ENCODE assay signal across 9 cellular contexts in genomic region chr17:2075336-2076056, GRCh38. TPM values are rescaled to one million over a fixed set of nuclear protein-coding genes. Genes with fewer than 3 reads are reported as not detected.
DNase-seq lines count a peak whose midpoint lies in the region; TF ChIP-seq lines count a peak whose summit lies in the region.
"Had no signal": no experiment of that assay in that cellular context is flagged by ENCODE, and none has a peak within 500 bp of the region (broad histone marks: within the 10 kb centered on the region; RNA-seq: fewer than 3 reads in every experiment).

No MANE protein-coding gene starts in this region.

- H3K27ac ChIP-seq in KMS-11 (no peak overlapping the region), breast epithelium (peak overlapping the region; percentile 70 to 92), testis (peak overlapping the region; percentile 42 to 78)

- H3K79me2 ChIP-seq in KMS-11 (ENCODE audit: insufficient read depth, low read depth), result no peaks in the 10 kb centered on the region

- H3K36me3 ChIP-seq in KMS-11 (ENCODE audit: insufficient read depth) (no peaks in the 10 kb centered on the region), breast epithelium (no peaks in the 10 kb centered on the region), testis (ENCODE audit: low read depth, missing control alignments) (no peaks in the 10 kb centered on the region)

- WGBS in testis, 2 donors, result 55 to 60% methylated on average over 13 of the region's 13 CpGs

- TF ChIP-seq POLR2A in breast epithelium (IDR thresholded peaks at IDR 0.05) (no peak), testis (IDR thresholded peaks at IDR 0.05) (no peak)

- intact Hi-C loops in breast epithelium (cut with DNase I; ENCODE audit: low total_unique reads), result no loop called here
- intact Hi-C loops in testis (cut with DNase I; ENCODE audit: low total_unique reads), result no loop called here

- H3K4me1 ChIP-seq in KMS-11 (ENCODE audit: low read depth, poor library complexity, severe bottlenecking) (peaks cover 23% of the 10 kb centered on the region), breast epithelium (no peaks in the 10 kb centered on the region), testis (peaks cover 42% of the 10 kb centered on the region)

- no peak overlapping the region for H3K9ac ChIP-seq in KMS-11

- TF ChIP-seq CTCF in KMS-11 (conservative IDR thresholded peaks at IDR 0.05; ENCODE audit: low read depth, low read length) (no peak), breast epithelium (IDR thresholded peaks at IDR 0.05) (no peak), testis (IDR thresholded peaks at IDR 0.05) (peak in 1 of 3 experiments; percentile 10)

- H3K4me2 ChIP-seq in KMS-11, result peak overlapping the region; percentile 6; the same call in 1 of the 2 replicates

- DNase-seq in breast epithelium (ENCODE audit: low spot score in 2 of 2) (no peak), lung microvascular endothelial cell (ENCODE audit: low read depth in 2 of 2) (peak; percentile 55 to 76), testis (no peak), AG08395 (ENCODE audit: low spot score) (no peak), iPS-NIHi7 (ENCODE audit: extremely low spot score) (no peak)
- no peak for DNase-seq in stimulated activated CD4-positive, alpha-beta T cell treated with anti-CD3 and anti-CD28 coated beads, Interleukin-4, amount 100 ng/mL, for 24 hours
- DNase-seq: activated naive CD4-positive, alpha-beta T cell treated with Interleukin-2 at 50 U/mL for 16 hours; Karpas-422 had no signal

- H3K27me3 ChIP-seq in KMS-11 (ENCODE audit: insufficient read depth, low read depth) (no peaks in the 10 kb centered on the region), breast epithelium (no peaks in the 10 kb centered on the region), testis (no peaks in the 10 kb centered on the region)

- no peak overlapping the region for H2AFZ ChIP-seq in KMS-11 (ENCODE audit: low read depth)

- no peaks in the 10 kb centered on the region for H4K20me1 ChIP-seq in KMS-11 (ENCODE audit: insufficient read depth)

- H3K9me3 ChIP-seq in breast epithelium (no peaks in the 10 kb centered on the region), testis (no peaks in the 10 kb centered on the region)

- H3K4me3 ChIP-seq in KMS-11 (IDR thresholded peaks at IDR 0.05; ENCODE audit: insufficient read depth, low read depth, low read length) (no peak overlapping the region), breast epithelium (no peak overlapping the region), testis (no peak overlapping the region)

RNA-seq across cellular contexts. Expression of gene HIC1, which starts 20.6 kb away (rescaled TPM):
- 10 to 100 TPM; 12.6 to 16.4 (median 12.7) TPM for total RNA-seq in breast epithelium
- 32.0 and 50.4 TPM in 2 replicates for total RNA-seq in lung microvascular endothelial cell
- total RNA-seq in testis, result 10 to 100 TPM; 36.1 to 38.4 TPM
- polyA plus RNA-seq in testis (ENCODE audit: insufficient read depth, low read depth, low replicate concordance), result 8.7 TPM

RNA-seq across cellular contexts. Expression of gene OVCA2, which starts 33.7 kb away (rescaled TPM):
- total RNA-seq in breast epithelium, result 10 to 100 TPM; 24.3 to 35.4 (median 32.5) TPM
- total RNA-seq in lung microvascular endothelial cell, result 48.2 and 49.5 TPM in 2 replicates
- 10 to 100 TPM; 46.3 to 55.1 TPM for total RNA-seq in testis
- 46.3 TPM for polyA plus RNA-seq in testis (ENCODE audit: insufficient read depth, low read depth, low replicate concordance)

RNA-seq across cellular contexts. Expression of gene DPH1, which starts 45.5 kb away (rescaled TPM):
- total RNA-seq in breast epithelium (10 to 100 TPM; 28.3 to 66.6 (median 55.7) TPM), lung microvascular endothelial cell (8.5 and 14.3 TPM in 2 replicates), testis (10 to 100 TPM; 91.9 to 93.3 TPM)
- polyA plus RNA-seq in testis (ENCODE audit: insufficient read depth, low read depth, low replicate concordance), result 32.6 TPM

RNA-seq across cellular contexts. Expression of gene RTN4RL1, which starts 50.4 kb away (rescaled TPM):
- total RNA-seq in breast epithelium, result 10 to 100 TPM in 2 of 3 donors, 1 to 10 TPM in 1; 3.8 to 19.6 (median 14.1) TPM
- 0.22 and 0.40 TPM in 2 replicates for total RNA-seq in lung microvascular endothelial cell
- total RNA-seq in testis, result 1 to 10 TPM; 1.7 to 1.8 TPM
- polyA plus RNA-seq in testis (ENCODE audit: insufficient read depth, low read depth, low replicate concordance), result 1.8 TPM

Comparison
In these comparisons a context has a peak if more than half of its experiments do, and no peak if none do; other contexts are left out.
1. DNase-seq: peak in lung microvascular endothelial cell (2 of 2); none in breast epithelium (0 of 2), testis (single experiment), stimulated activated CD4-positive, alpha-beta T cell treated with anti-CD3 and anti-CD28 coated beads, Interleukin-4, amount 100 ng/mL, for 24 hours (single experiment), AG08395 (single experiment) and iPS-NIHi7 (single experiment).